Comparison of ENCODE assay signal across 28 cellular contexts in the genomic region with DNA sequence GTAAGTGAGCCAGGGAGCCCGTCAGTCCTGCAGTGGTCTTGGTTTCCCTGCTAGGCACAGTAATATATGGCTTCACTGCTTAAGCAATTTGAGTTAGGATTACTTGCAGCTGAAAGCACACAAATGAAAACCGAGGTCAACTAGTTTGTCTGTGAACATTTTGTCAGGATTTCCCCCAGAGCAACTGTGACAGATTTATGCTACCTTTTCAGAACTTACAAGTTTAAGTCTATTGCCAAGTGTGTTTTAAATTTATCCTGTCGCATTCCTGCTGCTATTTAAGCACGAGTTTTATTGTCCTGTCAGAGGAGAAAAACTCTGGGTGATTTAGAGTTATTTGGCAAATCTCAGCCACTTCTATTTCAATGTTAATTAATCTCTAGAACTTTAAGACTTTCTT.
"Had no signal": no experiment of that assay in that cellular context is flagged by ENCODE, and none has a peak within 500 bp of the region (broad histone marks: within the 10 kb centered on the region; RNA-seq: fewer than 3 reads in every experiment).

No MANE protein-coding gene starts in this region.

- H3K4me3 ChIP-seq: left ventricle myocardium inferior, lung, mucosa of descending colon, pancreas, prostate gland, right lobe of liver, smooth muscle cell, stomach, thoracic aorta, tibial artery, upper lobe of right lung had no signal

- H3K36me3 Mint-ChIP-seq: immature natural killer cell; naive thymus-derived CD4-positive, alpha-beta T cell; natural killer cell treated with Interleukin-12 subunit alpha and Interleukin-12 subunit beta and Interleukin-15 and Interleukin-18, amount 100 ng/mL, for 72 hours; stimulated activated naive B cell treated with anti-CD40 and anti-IgM and Interleukin-4, amounts not matched to agents 10 μg/mL and 1 μg/mL and 100 μg/mL, for 72 hours had no signal

- H3K9me3 ChIP-seq: mucosa of descending colon, pancreas, prostate gland, right lobe of liver, thoracic aorta, upper lobe of right lung had no signal

- H3K27ac Mint-ChIP-seq: immature natural killer cell; mesothelial cell of epicardium; naive thymus-derived CD4-positive, alpha-beta T cell; natural killer cell treated with Interleukin-12 subunit alpha and Interleukin-12 subunit beta and Interleukin-15 and Interleukin-18, amount 100 ng/mL, for 72 hours; stimulated activated naive B cell treated with anti-CD40 and anti-IgM and Interleukin-4, amounts not matched to agents 10 μg/mL and 1 μg/mL and 100 μg/mL, for 72 hours had no signal

- H3K4me3 Mint-ChIP-seq: immature natural killer cell; mesothelial cell of epicardium; naive thymus-derived CD4-positive, alpha-beta T cell; natural killer cell treated with Interleukin-12 subunit alpha and Interleukin-12 subunit beta and Interleukin-15 and Interleukin-18, amount 100 ng/mL, for 72 hours; neural crest cell; stimulated activated naive B cell treated with anti-CD40 and anti-IgM and Interleukin-4, amounts not matched to agents 10 μg/mL and 1 μg/mL and 100 μg/mL, for 72 hours had no signal

- H3K27me3 ChIP-seq: pancreas, right lobe of liver, stomach, tibial artery, upper lobe of right lung had no signal

- H3K36me3 ChIP-seq: left ventricle myocardium inferior, pancreas, prostate gland, right lobe of liver, stomach, thoracic aorta, tibial artery, upper lobe of right lung had no signal

- H3K4me1 Mint-ChIP-seq: immature natural killer cell; neural crest cell; stimulated activated naive B cell treated with anti-CD40 and anti-IgM and Interleukin-4, amounts not matched to agents 10 μg/mL and 1 μg/mL and 100 μg/mL, for 72 hours had no signal

- H3K4me1 ChIP-seq: left ventricle myocardium inferior, pancreas, prostate gland, right lobe of liver, stomach, upper lobe of right lung had no signal

- DNase-seq: hypothalamus; immature natural killer cell; kidney; left colon; left ventricle myocardium inferior; mesendoderm; mucosa of descending colon; naive thymus-derived CD4-positive, alpha-beta T cell; nucleus accumbens; pancreas; posterior cingulate gyrus; retina; right lobe of liver; stimulated activated CD4-positive, alpha-beta T cell treated with anti-CD3 and anti-CD28 coated beads, Interleukin-1b, Interleukin-23, amount 100 ng/mL, for 48 hours; stimulated activated CD4-positive, alpha-beta T cell treated with anti-CD3 and anti-CD28 coated beads, Interleukin-4, amount 100 ng/mL, for 1 hour; stimulated activated naive B cell treated with anti-CD40 and anti-IgM and Interleukin-4, amounts not matched to agents 10 μg/mL and 1 μg/mL and 100 μg/mL, for 72 hours; stimulated activated naive CD8-positive, alpha-beta T cell treated with anti-CD3 and anti-CD28 coated beads, Interleukin-15, Interleukin-2, amounts not matched to agents 100 U/mL and 50 U/mL, for 24 hours; stomach; tibial artery; trophoblast cell; upper lobe of right lung had no signal

- H3K9me3 Mint-ChIP-seq: stimulated activated naive B cell treated with anti-CD40 and anti-IgM and Interleukin-4, amounts not matched to agents 10 μg/mL and 1 μg/mL and 100 μg/mL, for 72 hours had no signal
